In the genomic region with DNA sequence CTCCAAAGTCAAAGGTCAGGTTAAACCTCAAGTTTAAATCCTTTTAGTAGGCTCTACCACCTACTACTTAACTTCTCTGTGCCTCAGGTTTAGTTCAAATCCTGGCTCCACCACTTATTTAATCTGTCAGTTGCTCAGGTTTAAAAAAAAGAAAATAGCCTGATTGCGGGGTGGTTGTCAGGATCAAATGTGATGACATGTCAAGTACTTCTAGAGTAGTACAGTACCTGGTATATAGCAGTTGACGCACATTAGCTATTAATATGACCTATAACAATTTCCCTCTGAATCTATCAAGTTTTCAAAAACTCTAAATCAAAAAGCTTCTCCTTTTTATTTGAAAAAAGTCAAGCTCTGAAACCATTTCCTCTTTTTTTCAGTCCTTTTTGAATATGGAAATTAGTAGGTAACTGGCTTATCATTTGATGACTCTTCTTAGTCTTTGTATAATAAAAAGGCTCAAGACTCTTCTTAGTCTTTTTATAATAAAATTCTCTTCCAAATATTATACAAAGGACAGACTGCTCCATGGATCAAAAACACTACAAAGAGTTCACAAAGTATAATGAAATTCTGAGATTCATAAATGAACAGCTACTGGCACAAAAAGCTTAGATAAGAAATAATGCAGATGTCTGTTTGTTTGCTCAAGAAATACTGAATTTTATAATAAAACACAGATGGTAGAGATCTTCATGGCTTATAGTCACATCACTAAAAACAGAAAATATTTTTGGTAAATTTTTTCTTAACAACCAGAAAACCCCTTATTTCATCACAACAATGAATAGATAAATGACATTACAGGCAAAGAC, we compare ENCODE assay signal across 21 cellular contexts. TPM values are rescaled to one million over a fixed set of nuclear protein-coding genes. Genes with fewer than 3 reads are reported as not detected.
DNase-seq lines count a peak whose midpoint lies in the region; ATAC-seq, FAIRE-seq and TF ChIP-seq lines count a peak whose summit lies in the region.
"Had no signal": no experiment of that assay in that cellular context is flagged by ENCODE, and none has a peak within 500 bp of the region (broad histone marks: within the 10 kb centered on the region; RNA-seq: fewer than 3 reads in every experiment).

No MANE protein-coding gene starts in this region.

- H3K79me2 ChIP-seq in OCI-LY7 (ENCODE audit: insufficient read depth, low read depth, low read length): peaks cover 96% of the 10 kb centered on the region

- no peak for ATAC-seq in GM18867 (IDR thresholded peaks at IDR 0.05; ENCODE audit: unreplicated experiment)
- ATAC-seq in HG03439 (IDR thresholded peaks at IDR 0.05; ENCODE audit: unreplicated experiment): no peak
- ATAC-seq: activated CD8-positive, alpha-beta memory T cell treated with anti-CD3 and anti-CD28 coated beads, Interleukin-2, amount 10 ng/mL, durations not matched to agents 7 days and 5 days; mucosa of descending colon had no signal

- peak; percentile 88 for FAIRE-seq in endometrium (lab: Jason Lieb, UNC)
- FAIRE-seq: endothelial cell of umbilical vein, kidney had no signal

- no peaks in the 10 kb centered on the region for H3K9me2 ChIP-seq in OCI-LY7 (ENCODE audit: insufficient read depth, low read length)

- TF ChIP-seq CTCF in A673 (conservative IDR thresholded peaks at IDR 0.05; ENCODE audit: low read depth, low read length) (no peak), GM06990 (IDR thresholded peaks at IDR 0.05; ENCODE audit: insufficient read depth, low read length, poor library complexity, severe bottlenecking) (no peak), OCI-LY7 (conservative IDR thresholded peaks at IDR 0.05; ENCODE audit: low read length) (no peak)

- H3K36me3 ChIP-seq in A673 (ENCODE audit: insufficient read depth, low read length, poor library complexity, severe bottlenecking): no peaks in the 10 kb centered on the region
- H3K36me3 ChIP-seq in GM06990 (ENCODE audit: control insufficient read depth, insufficient read depth, low read length): no peaks in the 10 kb centered on the region
- peaks cover 5% of the 10 kb centered on the region for H3K36me3 ChIP-seq in OCI-LY7 (ENCODE audit: insufficient read depth, low read length)
- H3K36me3 ChIP-seq: prostate gland, suprapubic skin had no signal

- peaks cover 18% of the 10 kb centered on the region for H3K4me1 ChIP-seq in A673 (ENCODE audit: insufficient read depth, low read length, poor library complexity, severe bottlenecking)
- peaks cover 71% of the 10 kb centered on the region for H3K4me1 ChIP-seq in OCI-LY7 (ENCODE audit: insufficient read depth, low read length, poor library complexity, severe bottlenecking)
- H3K4me1 ChIP-seq: prostate gland had no signal

- H3K27ac ChIP-seq in A673 (ENCODE audit: low read depth, low read length, poor library complexity, severe bottlenecking) (peak overlapping the region; percentile 18), OCI-LY7 (ENCODE audit: low read depth, low read length, poor library complexity, severe bottlenecking) (peak overlapping the region; percentile 46)
- H3K27ac ChIP-seq: KMS-11, prostate gland, suprapubic skin had no signal

- CTCF ChIA-PET in A673 (lab: Charles Lee) (no interaction called here), OCI-LY7 (lab: Charles Lee; ENCODE audit: unreplicated experiment) (no interaction called here)

- H3K9me3 ChIP-seq in A673 (ENCODE audit: low read depth, low read length, poor library complexity, severe bottlenecking) (no peaks in the 10 kb centered on the region), OCI-LY7 (ENCODE audit: low read length) (no peaks in the 10 kb centered on the region)
- H3K9me3 ChIP-seq: mucosa of descending colon, prostate gland, suprapubic skin had no signal

- intact Hi-C loops in A673 (cut with micrococcal nuclease; ENCODE audit: unreplicated experiment) (loop anchor here (10.0 kb wide), 1 partner anchor 470 kb away; the partner anchor contains the start of gene NAP1L1), OCI-LY7 (cut with micrococcal nuclease; ENCODE audit: unreplicated experiment) (loop anchor here (5.0 to 10.0 kb wide), 2 partner anchors 208 to 1040 kb away; partner anchors contain the start of genes KRR1 and ZDHHC17)

- H3K4me2 ChIP-seq in OCI-LY7 (ENCODE audit: low read length): peak overlapping the region; percentile 99
- H3K4me2 ChIP-seq: KMS-11 had no signal

- H3K4me3 ChIP-seq in A673 (ENCODE audit: low read depth, low read length, poor library complexity, severe bottlenecking): no peak overlapping the region
- no peak overlapping the region for H3K4me3 ChIP-seq in GM06990 (replicated peaks; ENCODE audit: low read depth, low read length)
- H3K4me3 ChIP-seq in OCI-LY7 (ENCODE audit: low read depth, low read length, poor library complexity, severe bottlenecking): peak overlapping the region; percentile 18
- H3K4me3 ChIP-seq: mucosa of descending colon, prostate gland, suprapubic skin had no signal

- DNase-seq in A673 (ENCODE audit: low spot score) (no peak), GM06990 (ENCODE audit: extremely low read depth, insufficient read length) (peak; percentile 12), OCI-LY7 (ENCODE audit: low spot score) (peak; percentile 32), COLO668 (lab: John Stamatoyannopoulos, UW; ENCODE audit: unreplicated experiment) (no peak)
- no peak for DNase-seq in activated CD8-positive, alpha-beta memory T cell treated with anti-CD3 and anti-CD28 coated beads, Interleukin-2, amount 50 U/mL, for 4 hours
- DNase-seq: activated CD8-positive, alpha-beta memory T cell treated with anti-CD3 and anti-CD28 coated beads, Interleukin-2, amount 10 ng/mL, durations not matched to agents 7 days and 5 days; activated naive CD8-positive, alpha-beta T cell treated with anti-CD3 and anti-CD28 coated beads for 36 hours; cerebellar nuclear complex; DMS79 treated with DMSO at 0.1 percent for 48 hours; H7; kidney; mucosa of descending colon; NCI-H2029 treated with DMSO at 0.1 percent for 48 hours; NCI-H69 had no signal

- no peaks in the 10 kb centered on the region for H3K27me3 ChIP-seq in A673 (replicated peaks; ENCODE audit: insufficient read depth, low read depth, low read length, poor library complexity)
- H3K27me3 ChIP-seq in GM06990 (replicated peaks; ENCODE audit: control insufficient read depth, insufficient read depth, low read length): no peaks in the 10 kb centered on the region
- H3K27me3 ChIP-seq: suprapubic skin had no signal

- H2AFZ ChIP-seq in OCI-LY7 (ENCODE audit: low read length): peak overlapping the region; percentile 3; the same call in 1 of the 2 replicates

- H4K20me1 ChIP-seq in OCI-LY7 (ENCODE audit: insufficient read depth, low read length): no peaks in the 10 kb centered on the region

- POLR2A ChIA-PET in A673 (lab: Charles Lee; ENCODE audit: low non-redundant PET): no interaction called here
- POLR2A ChIA-PET in OCI-LY7 (lab: Charles Lee): interaction anchor here (0.5 to 1.3 kb wide), 12 partner anchors 8 to 1426 kb away, joined by 3 to 8 read pairs (median 3); no protein-coding TSS in a partner anchor

- BruUV-seq in A673 (replicated peaks; lab: Mats Ljungman, UMichigan) (no TSS peak), OCI-LY7 (replicated peaks; lab: Mats Ljungman, UMichigan) (no TSS peak)

RNA-seq across cellular contexts. Expression of gene OSBPL8, which starts 5.0 kb away (rescaled TPM):
- 79.5 and 86.1 TPM in 2 replicates for total RNA-seq in A673 (2021)
- 25.0 and 34.0 TPM in 2 replicates for total RNA-seq in OCI-LY7 (2014; rRNA removed; shearing (Covaris generic))
- 57.0 and 61.3 TPM in 2 replicates for total RNA-seq in OCI-LY7 (2022)

Comparison
In these comparisons a context has a peak if more than half of its experiments do, and no peak if none do; other contexts are left out.
1. DNase-seq: peak in GM06990 (single experiment) and OCI-LY7 (single experiment); none in A673 (single experiment), COLO668 (single experiment) and activated CD8-positive, alpha-beta memory T cell treated with anti-CD3 and anti-CD28 coated beads, Interleukin-2, amount 50 U/mL, for 4 hours (single experiment).